In the genomic region with DNA sequence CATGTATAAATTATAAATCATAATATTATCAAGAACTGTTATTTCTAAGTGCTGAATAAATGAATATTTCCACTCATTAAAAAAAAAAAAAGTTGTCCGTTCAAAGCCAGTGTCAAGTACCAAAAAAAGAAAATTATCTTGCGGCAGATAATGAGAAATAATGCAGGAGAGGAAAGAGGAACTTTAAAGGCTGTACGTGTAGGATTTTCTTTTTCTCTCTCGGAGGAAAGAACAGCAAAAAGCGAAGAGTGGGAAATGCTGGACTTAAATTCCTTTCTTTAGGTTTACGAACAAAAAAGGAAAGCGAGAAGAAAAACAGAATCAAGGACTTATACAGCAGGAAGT, we compare ENCODE assay signal across 8 cellular contexts. TPM values are rescaled to one million over a fixed set of nuclear protein-coding genes. Genes with fewer than 3 reads are reported as not detected.
DNase-seq lines count a peak whose midpoint lies in the region; ATAC-seq and TF ChIP-seq lines count a peak whose summit lies in the region.

No MANE protein-coding gene starts in this region.

- H3K27me3 ChIP-seq in AG04450 (ENCODE audit: control insufficient read depth, insufficient read depth, low read length): no peaks in the 10 kb centered on the region
- H3K27me3 ChIP-seq in KMS-11 (ENCODE audit: insufficient read depth, low read depth): no peaks in the 10 kb centered on the region
- H3K27me3 ChIP-seq in muscle layer of duodenum (ENCODE audit: low read depth, low read length): no peaks in the 10 kb centered on the region

- H3K79me2 ChIP-seq in KMS-11 (ENCODE audit: insufficient read depth, low read depth): no peaks in the 10 kb centered on the region

- H3K4me3 ChIP-seq in AG04450 (ENCODE audit: low read depth, low read length) (peak overlapping the region; percentile 71), KMS-11 (IDR thresholded peaks at IDR 0.05; ENCODE audit: insufficient read depth, low read depth, low read length) (no peak overlapping the region), muscle layer of duodenum (ENCODE audit: low read depth in 1 of 2, low read length in 2 of 2) (peak overlapping the region; percentile 74 to 76)

- H3K9me3 ChIP-seq in AG04450 (ENCODE audit: control insufficient read depth, insufficient read depth, low read length): peaks cover 9% of the 10 kb centered on the region; the same call in 1 of the 2 replicates
- H3K9me3 ChIP-seq in muscle layer of duodenum (ENCODE audit: control insufficient read depth in 1 of 2, low read length in 2 of 2): no peaks in the 10 kb centered on the region

- ATAC-seq in central memory CD8-positive, alpha-beta T cell (replicated peaks; ENCODE audit: extremely low read depth, poor library complexity, severe bottlenecking): no peak

- H3K4me1 ChIP-seq in KMS-11 (ENCODE audit: low read depth, poor library complexity, severe bottlenecking) (peaks cover 12% of the 10 kb centered on the region), muscle layer of duodenum (ENCODE audit: control insufficient read depth in 1 of 2, insufficient read depth in 2 of 2, low read length in 2 of 2) (peaks cover 0 to 6% of the 10 kb centered on the region in 2 donors)

- POLR2A ChIA-PET in AG04450 (lab: Yijun Ruan, JAX): interaction anchor here (0.8 to 1.3 kb wide), 4 partner anchors 115 to 391 kb away, joined by 3 to 7 read pairs (median 4); a partner anchor contains a TSS

- peak overlapping the region; percentile 72 for H3K9ac ChIP-seq in KMS-11

- H3K4me2 ChIP-seq in KMS-11: peak overlapping the region; percentile 62

- peak overlapping the region; percentile 95 for H3K27ac Mint-ChIP-seq in central memory CD8-positive, alpha-beta T cell (ENCODE audit: low read depth)

- H3K27ac ChIP-seq in AG04450 (ENCODE audit: low read depth, low read length): no peak overlapping the region
- peak overlapping the region; percentile 52; the same call in 1 of the 2 replicates for H3K27ac ChIP-seq in KMS-11
- peak overlapping the region; percentile 89 for H3K27ac ChIP-seq in muscle layer of duodenum (ENCODE audit: low read length)

- peak overlapping the region; percentile 85 for H3K4me3 Mint-ChIP-seq in central memory CD8-positive, alpha-beta T cell

- CTCF ChIA-PET in AG04450 (lab: Charles Lee): interaction anchor here (0.6 to 2.5 kb wide), 35 partner anchors 10 to 627 kb away, joined by 3 to 68 read pairs (median 6); a partner anchor contains a TSS

- H3K9me3 Mint-ChIP-seq in central memory CD8-positive, alpha-beta T cell: no peaks in the 10 kb centered on the region

- H3K27me3 Mint-ChIP-seq in central memory CD8-positive, alpha-beta T cell: no peaks in the 10 kb centered on the region

- peaks cover 4% of the 10 kb centered on the region for H3K36me3 Mint-ChIP-seq in central memory CD8-positive, alpha-beta T cell (ENCODE audit: insufficient read depth)

- no peaks in the 10 kb centered on the region for H3K36me3 ChIP-seq in KMS-11 (ENCODE audit: insufficient read depth)
- H3K36me3 ChIP-seq in muscle layer of duodenum (ENCODE audit: control insufficient read depth in 1 of 2, insufficient read depth in 2 of 2, low read length in 2 of 2): no peaks in the 10 kb centered on the region

- TF ChIP-seq CTCF in AG04450 (IDR thresholded peaks at IDR 0.05; ENCODE audit: low read depth, low read length) (no peak), KMS-11 (conservative IDR thresholded peaks at IDR 0.05; ENCODE audit: low read depth, low read length) (no peak)

- H4K20me1 ChIP-seq in KMS-11 (ENCODE audit: insufficient read depth): no peaks in the 10 kb centered on the region

- peak overlapping the region; percentile 93 for H2AFZ ChIP-seq in KMS-11 (ENCODE audit: low read depth)

- DNase-seq in AG04450 (ENCODE audit: low read depth, low spot score) (no peak), GM19240 (ENCODE audit: insufficient read length, low spot score) (no peak), RKO (ENCODE audit: low spot score) (no peak), T-helper 9 cell (no peak), NCI-H187 (lab: John Stamatoyannopoulos, UW) (no peak)
- no peak for DNase-seq in central memory CD8-positive, alpha-beta T cell (ENCODE audit: low spot score in 2 of 2)

- H3K4me1 Mint-ChIP-seq in central memory CD8-positive, alpha-beta T cell: peaks cover 10% of the 10 kb centered on the region

RNA-seq across cellular contexts. Expression of a gene that starts 1.0 kb away (rescaled TPM):
- not detected in 2 replicates for polyA plus RNA-seq in AG04450 (2011; rRNA removed)
- not detected in 2 replicates for polyA minus RNA-seq in AG04450 (2011; rRNA and poly(A)+ RNA removed)

RNA-seq across cellular contexts. Expression of a gene that starts 43.2 kb away (rescaled TPM):
- polyA plus RNA-seq in AG04450 (2011; rRNA removed): 122 and 169 TPM in 2 replicates
- 52.9 and 82.3 TPM in 2 replicates for polyA minus RNA-seq in AG04450 (2011; rRNA and poly(A)+ RNA removed)
